In the genomic region with DNA sequence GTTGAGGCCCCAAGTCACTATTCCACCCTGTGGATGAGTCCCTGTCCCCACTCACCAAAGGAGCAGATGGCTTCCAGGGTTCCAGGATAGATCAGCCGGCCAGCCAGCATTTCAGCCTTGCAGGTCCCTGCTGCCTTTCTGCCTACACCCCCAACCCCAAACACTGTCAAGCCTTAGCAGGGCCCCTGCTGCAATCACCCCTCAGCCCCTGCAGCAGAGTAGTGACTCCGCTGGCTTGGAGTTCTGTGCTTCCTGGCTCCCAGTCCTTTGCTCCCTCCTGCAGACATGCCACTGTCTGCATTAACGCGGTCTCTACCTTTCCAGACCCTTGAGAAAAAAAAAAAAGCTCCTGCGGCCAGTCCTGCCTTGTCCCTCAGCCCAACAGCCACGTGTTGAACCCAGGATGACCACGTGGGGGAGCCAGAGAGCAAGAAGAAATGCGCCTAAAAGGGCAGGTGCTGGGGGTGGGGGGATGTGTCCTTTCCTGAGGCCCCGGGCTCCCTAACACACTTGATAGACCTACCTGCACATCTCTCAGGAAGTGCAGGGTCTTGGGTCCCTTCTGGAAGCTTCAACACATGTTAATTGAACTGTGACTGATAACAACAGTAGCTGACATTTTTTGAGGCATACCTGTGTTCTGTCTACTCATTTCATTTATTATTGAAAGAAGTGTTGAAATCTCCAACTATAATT, we compare ENCODE assay signal across 8 cellular contexts. TPM values are rescaled to one million over a fixed set of nuclear protein-coding genes. Genes with fewer than 3 reads are reported as not detected.
DNase-seq lines count a peak whose midpoint lies in the region; ATAC-seq, FAIRE-seq and TF ChIP-seq lines count a peak whose summit lies in the region.

No MANE protein-coding gene starts in this region.

- H3K9me3 ChIP-seq in mammary epithelial cell (replicated peaks; ENCODE audit: insufficient read depth, low read length) (no peaks in the 10 kb centered on the region), kidney (ENCODE audit: control insufficient read depth in 1 of 2, low read length in 2 of 2) (no peaks in the 10 kb centered on the region)

- H3K4me3 ChIP-seq in WI38 (ENCODE audit: low read depth, low read length) (no peak overlapping the region), mammary epithelial cell (replicated peaks in 1 of 3; ENCODE audit: insufficient read depth in 1 of 3, low read depth in 2 of 3, low read length in 3 of 3) (no peak overlapping the region), kidney (ENCODE audit: low read length in 2 of 2) (no peak overlapping the region)

- DNase-seq in AML-193 (lab: John Stamatoyannopoulos, UW) (peak; percentile 38 to 41), NCI-H2029 (lab: John Stamatoyannopoulos, UW) (peak; percentile 45), mammary epithelial cell (peak; percentile 31), kidney (peak; percentile 81)
- peak; percentile 81 for DNase-seq in stimulated activated CD4-positive, alpha-beta T cell treated with anti-CD3 and anti-CD28 coated beads, Interleukin-4, amount 100 ng/mL, for 1 hour

- FAIRE-seq in kidney (lab: Jason Lieb, UNC) = no peak

- ATAC-seq in GM19438 (IDR thresholded peaks at IDR 0.05; ENCODE audit: low read depth, unreplicated experiment) = peak; percentile 90
- ATAC-seq in HG03520 (IDR thresholded peaks at IDR 0.05; ENCODE audit: unreplicated experiment) = no peak

- BruUV-seq in mammary epithelial cell (replicated peaks; lab: Mats Ljungman, UMichigan) = no TSS peak

- in situ Hi-C loops in mammary epithelial cell (cut with MboI; ENCODE audit: low sequenced_read_pairs in 2 of 2) = no loop called here

- H3K27me3 ChIP-seq in mammary epithelial cell (ENCODE audit: insufficient read depth, low read length) = no peaks in the 10 kb centered on the region

- intact Hi-C loops in mammary epithelial cell (cut with micrococcal nuclease) = loop anchor here (1.0 to 2.0 kb wide), 4 partner anchors 38 to 120 kb away; no protein-coding TSS in a partner anchor
- intact Hi-C loops in kidney (cut with DNase I) = loop anchor here (5.0 kb wide), 1 partner anchor 38 kb away; no protein-coding TSS in a partner anchor

- no peaks in the 10 kb centered on the region for H4K20me1 ChIP-seq in mammary epithelial cell (ENCODE audit: insufficient read depth, low read length)

- H3K4me1 ChIP-seq in mammary epithelial cell (ENCODE audit: insufficient read depth, low read length) (no peaks in the 10 kb centered on the region), kidney (ENCODE audit: control insufficient read depth in 1 of 2, insufficient read depth in 1 of 2, low read depth in 1 of 2, low read length in 2 of 2) (peaks cover 0 to 4% of the 10 kb centered on the region in 2 donors)

- dilution Hi-C loops in mammary epithelial cell (cut with HindIII; ENCODE audit: low sequenced_read_pairs) = no loop called here

- no peak overlapping the region for H2AFZ ChIP-seq in mammary epithelial cell (ENCODE audit: low read depth, low read length)

- H3K36me3 ChIP-seq in mammary epithelial cell (ENCODE audit: insufficient read depth, low read length) (no peaks in the 10 kb centered on the region), kidney (ENCODE audit: control insufficient read depth in 1 of 2, insufficient read depth in 2 of 2, low read length in 2 of 2) (no peaks in the 10 kb centered on the region)

- H3K27ac ChIP-seq in mammary epithelial cell (ENCODE audit: insufficient read depth, low read depth, low read length) = no peak overlapping the region
- no peak overlapping the region for H3K27ac ChIP-seq in kidney (ENCODE audit: low read depth in 2 of 2, low read length in 2 of 2)

- no peak overlapping the region for H3K4me2 ChIP-seq in mammary epithelial cell (ENCODE audit: insufficient read depth, low read depth, low read length)

- H3K9ac ChIP-seq in mammary epithelial cell (ENCODE audit: insufficient read depth, low read length) (no peak overlapping the region), kidney (ENCODE audit: low read length in 2 of 2) (no peak overlapping the region)

- H3K79me2 ChIP-seq in mammary epithelial cell (ENCODE audit: insufficient read depth, low read length) = no peaks in the 10 kb centered on the region

- 11% methylated on average over 9 of the region's 9 CpGs for WGBS in mammary epithelial cell (ENCODE audit: low coverage, missing lambda C conversion rate)

- CTCF ChIA-PET in mammary epithelial cell (lab: Charles Lee; ENCODE audit: low non-redundant PET) = interaction anchor here (0.5 to 0.7 kb wide), 4 partner anchors 9 to 1343 kb away, joined by 4 to 20 read pairs (median 4); no protein-coding TSS in a partner anchor

- peak; percentile 91 for TF ChIP-seq CTCF in WI38 (IDR thresholded peaks at IDR 0.05; ENCODE audit: low read depth, low read length)
- TF ChIP-seq CTCF in mammary epithelial cell (conservative IDR thresholded peaks at IDR 0.05 in 1 of 2, IDR thresholded peaks at IDR 0.05 in 1 of 2; ENCODE audit: extremely low read depth in 1 of 2, insufficient read depth in 1 of 2, low read depth in 1 of 2, low read length in 2 of 2) = peak; percentile 84 to 89
- peak; percentile 89 for TF ChIP-seq CTCF in kidney (IDR thresholded peaks at IDR 0.05; ENCODE audit: borderline replicate concordance, extremely low read depth, insufficient read depth)

RNA-seq across cellular contexts. Expression of gene RASSF5, which starts 37.4 kb away (rescaled TPM):
- total RNA-seq in mammary epithelial cell (1 to 10 TPM; 3.5 to 6.7 TPM), kidney (18.8 TPM)
- polyA plus RNA-seq in mammary epithelial cell (1.8 TPM), kidney (ENCODE audit: insufficient read depth, low read depth, low replicate concordance) (2.4 TPM)
- 3.4 TPM for polyA minus RNA-seq in mammary epithelial cell

Comparison
In these comparisons a context has a peak if more than half of its experiments do, and no peak if none do; other contexts are left out.
1. DNase-seq: peak in every context shown above with its lines; median percentile 81 in kidney; 81 in stimulated activated CD4-positive, alpha-beta T cell treated with anti-CD3 and anti-CD28 coated beads, Interleukin-4, amount 100 ng/mL, for 1 hour; 45 in NCI-H2029; 40 in AML-193; 31 in mammary epithelial cell.